ENCODE assay signal across 8 cellular contexts in the genomic region with DNA sequence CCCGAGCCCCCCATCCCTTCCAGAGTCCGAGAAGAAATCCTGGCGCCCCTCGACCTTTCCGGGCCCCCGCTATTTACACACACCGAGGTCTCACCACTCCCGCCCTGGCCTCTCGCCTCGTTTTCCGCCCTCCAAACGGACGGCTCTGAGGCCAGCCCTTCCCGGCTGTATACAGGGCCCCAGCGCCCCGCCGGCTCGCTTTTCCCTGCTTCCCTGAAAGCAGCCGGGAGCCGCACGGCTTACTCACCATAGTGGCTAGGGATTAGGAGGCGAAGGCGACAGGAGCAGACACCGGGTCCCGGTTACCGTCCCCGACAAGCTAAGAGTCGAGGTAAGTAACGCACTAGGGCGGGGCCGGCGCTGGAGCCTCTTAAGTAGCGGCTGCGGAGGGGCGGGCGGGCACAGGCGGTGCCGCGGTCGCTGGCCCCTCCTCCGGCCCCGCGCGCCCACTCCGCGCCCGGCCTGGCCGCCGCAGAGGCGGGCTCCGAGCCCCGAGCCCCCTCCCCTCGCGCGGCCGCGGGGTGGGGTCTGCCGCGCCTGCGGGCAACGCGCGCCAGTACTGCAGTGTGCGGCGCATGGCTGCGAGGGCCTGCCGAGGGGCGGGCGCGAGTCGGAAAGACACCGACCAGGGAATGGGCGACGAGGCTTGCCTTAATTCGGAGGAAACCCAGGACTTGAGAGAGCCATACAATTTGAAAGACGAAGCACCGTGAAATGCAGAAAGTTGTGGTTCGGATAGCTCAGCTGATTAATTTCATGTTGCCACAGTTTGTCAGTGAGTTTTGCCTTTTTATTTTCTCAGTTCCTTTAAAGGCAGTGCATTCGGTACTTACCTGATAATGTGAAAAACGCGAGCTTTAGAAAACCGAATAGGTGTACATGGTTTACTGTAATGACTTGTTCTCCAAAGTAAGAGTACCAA. TPM values are rescaled to one million over a fixed set of nuclear protein-coding genes. Genes with fewer than 3 reads are reported as not detected.
DNase-seq lines count a peak whose midpoint lies in the region; ATAC-seq and TF ChIP-seq lines count a peak whose summit lies in the region.

A gene (minus strand): TSS at position 345 of the 922 bp plus-strand sequence. CDS start 95 bp downstream, at position 250.

- DNase-seq in Ammon's horn (ENCODE audit: low spot score) (peak; percentile 97), GM19238 (ENCODE audit: insufficient read length, low spot score) (peak; percentile 82), NCI-H510A treated with DMSO at 0.1 percent for 48 hours (lab: John Stamatoyannopoulos, UW) (peak; percentile 86), chondrocyte (ENCODE audit: low spot score) (peak; percentile 96), kidney glomerular epithelial cell (lab: John Stamatoyannopoulos, UW) (peak; percentile 80)
- DNase-seq in activated CD4-positive, alpha-beta T cell treated with anti-CD3 and anti-CD28 coated beads for 4 hours, result peak; percentile 90 to 91
- peak; percentile 79 to 85 for DNase-seq in stimulated activated CD4-positive, alpha-beta T cell treated with anti-CD3 and anti-CD28 coated beads, Interleukin-1b, Interleukin-23, amount 100 ng/mL, for 1 hour (ENCODE audit: low read depth in 2 of 2)

- H3K4me1 Mint-ChIP-seq in chondrocyte (ENCODE audit: low read depth), result peaks cover 43% of the 10 kb centered on the region

- TF ChIP-seq CTCF in chondrocyte (IDR thresholded peaks at IDR 0.05), result no peak

- H3K9me3 Mint-ChIP-seq in chondrocyte (ENCODE audit: low read depth), result no peaks in the 10 kb centered on the region

- H3K27me3 Mint-ChIP-seq in chondrocyte (ENCODE audit: low read depth), result no peaks in the 10 kb centered on the region

- H3K27ac Mint-ChIP-seq in chondrocyte (ENCODE audit: unreplicated experiment), result peak within 1 kb of the TSS; percentile 99

- peak; percentile 76 for ATAC-seq in HG03432 (IDR thresholded peaks at IDR 0.05; ENCODE audit: unreplicated experiment)

- peaks cover 36% of the 10 kb centered on the region for H3K36me3 Mint-ChIP-seq in chondrocyte (ENCODE audit: low read depth)

- peak within 1 kb of the TSS; percentile 93 for H3K4me3 Mint-ChIP-seq in chondrocyte (ENCODE audit: unreplicated experiment)

RNA-seq across cellular contexts. Expression of the gene that starts here (rescaled TPM):
- total RNA-seq in chondrocyte, result 544 to 857 TPM (median 551 TPM) in 3 replicates

Comparison
In these comparisons a context has a peak if more than half of its experiments do, and no peak if none do; other contexts are left out.
1. Peak in every context shown above with its lines: DNase-seq and ATAC-seq.